ENCODE assay signal across 11 cellular contexts in genomic region chrX:13666836-13667235, GRCh38. TPM values are rescaled to one million over a fixed set of nuclear protein-coding genes. Genes with fewer than 3 reads are reported as not detected.
DNase-seq lines count a peak whose midpoint lies in the region; ATAC-seq and TF ChIP-seq lines count a peak whose summit lies in the region.
"Had no signal": no experiment of that assay in that cellular context is flagged by ENCODE, and none has a peak within 500 bp of the region (broad histone marks: within the 10 kb centered on the region; RNA-seq: fewer than 3 reads in every experiment).

No MANE protein-coding gene starts in this region.

- H3K4me1 Mint-ChIP-seq in Calu3 (ENCODE audit: low read depth, unreplicated experiment) (peaks cover 48% of the 10 kb centered on the region), osteocyte (ENCODE audit: unreplicated experiment) (peaks cover 20% of the 10 kb centered on the region)

- no peaks in the 10 kb centered on the region for H3K9me3 ChIP-seq in transverse colon

- 80% methylated on average over 3 of the region's 3 CpGs; no CpG with 5 or more reads in 1 of the 2 donors for WGBS in transverse colon (ENCODE audit: low coverage in 1 of 2), 2 donors

- H3K9me3 Mint-ChIP-seq in Calu3 (ENCODE audit: low read depth, unreplicated experiment): peaks cover 4% of the 10 kb centered on the region
- H3K9me3 Mint-ChIP-seq in osteocyte (ENCODE audit: unreplicated experiment): no peaks in the 10 kb centered on the region
- H3K9me3 Mint-ChIP-seq: activated CD4-positive, alpha-beta memory T cell treated with anti-CD3 and anti-CD28 coated beads for 36 hours; activated naive CD8-positive, alpha-beta T cell treated with anti-CD3 and anti-CD28 coated beads, Interleukin-2, amount 50 U/mL, for 24 hours had no signal

- H3K27ac Mint-ChIP-seq in Calu3 (ENCODE audit: unreplicated experiment) (no peak overlapping the region), osteocyte (ENCODE audit: unreplicated experiment) (peak overlapping the region; percentile 62)
- H3K27ac Mint-ChIP-seq: activated CD4-positive, alpha-beta memory T cell treated with anti-CD3 and anti-CD28 coated beads for 36 hours had no signal

- no peaks in the 10 kb centered on the region for H3K27me3 ChIP-seq in transverse colon

- H3K4me3 Mint-ChIP-seq in Calu3 (ENCODE audit: low read depth, unreplicated experiment): no peak overlapping the region
- no peak overlapping the region for H3K4me3 Mint-ChIP-seq in osteocyte (ENCODE audit: unreplicated experiment)
- H3K4me3 Mint-ChIP-seq: activated CD4-positive, alpha-beta memory T cell treated with anti-CD3 and anti-CD28 coated beads for 36 hours; activated naive CD8-positive, alpha-beta T cell treated with anti-CD3 and anti-CD28 coated beads, Interleukin-2, amount 50 U/mL, for 24 hours had no signal

- DNase-seq in Calu3 (peak; percentile 17), NCI-H226 (peak; percentile 13), fibroblast of pulmonary artery (ENCODE audit: low read depth) (peak; percentile 24), osteocyte (ENCODE audit: extremely low spot score, unreplicated experiment) (no peak), middle frontal gyrus (ENCODE audit: extremely low spot score, low spot score) (no peak), transverse colon (no peak)
- no peak for DNase-seq in stimulated activated CD4-positive, alpha-beta T cell treated with anti-CD3 and anti-CD28 coated beads, Interleukin-2, amount 100 ng/mL, for 48 hours
- DNase-seq: activated CD4-positive, alpha-beta memory T cell treated with anti-CD3 and anti-CD28 coated beads for 36 hours; activated naive CD8-positive, alpha-beta T cell treated with anti-CD3 and anti-CD28 coated beads, Interleukin-2, amount 50 U/mL, for 24 hours; stimulated activated naive CD4-positive, alpha-beta T cell treated with Interleukin-2 at 50 U/mL for 16 hours had no signal

- intact Hi-C loops in Calu3 (cut with micrococcal nuclease; ENCODE audit: unreplicated experiment): no loop called here
- intact Hi-C loops in transverse colon (cut with DNase I; ENCODE audit: low total_unique reads): loop anchor here (10.0 kb wide), 1 partner anchor 68 kb away; the partner anchor contains the start of genes OFD1 and TRAPPC2

- H3K4me1 ChIP-seq in transverse colon: peaks cover 4 to 16% (median 7%) of the 10 kb centered on the region in 4 donors

- H3K27me3 Mint-ChIP-seq in Calu3 (ENCODE audit: unreplicated experiment) (no peaks in the 10 kb centered on the region), osteocyte (ENCODE audit: unreplicated experiment) (no peaks in the 10 kb centered on the region)
- H3K27me3 Mint-ChIP-seq: activated CD4-positive, alpha-beta memory T cell treated with anti-CD3 and anti-CD28 coated beads for 36 hours; activated naive CD8-positive, alpha-beta T cell treated with anti-CD3 and anti-CD28 coated beads, Interleukin-2, amount 50 U/mL, for 24 hours had no signal

- TF ChIP-seq POLR2A in transverse colon (IDR thresholded peaks at IDR 0.05): no peak

- in situ Hi-C loops in transverse colon (cut with MboI; ENCODE audit: low pct_ligation_motif_present in 1 of 4, low pct_unique_long_range_greater_than_20kb in 1 of 4, low sequenced_read_pairs in 3 of 4): loop anchor here in 3 of 4 donors (10.0 to 25.0 kb wide), 3 partner anchors 368 to 705 kb away; partner anchors contain the start of gene GEMIN8 (in 1 of the 3)

- no peak overlapping the region for H3K4me3 ChIP-seq in fibroblast of pulmonary artery (replicated peaks; ENCODE audit: low read depth, low read length)
- H3K4me3 ChIP-seq in transverse colon: no peak overlapping the region

- H3K36me3 ChIP-seq in transverse colon: no peaks in the 10 kb centered on the region

- no peak for TF ChIP-seq CTCF in Calu3 (IDR thresholded peaks at IDR 0.05; ENCODE audit: unreplicated experiment)
- TF ChIP-seq CTCF in fibroblast of pulmonary artery (IDR thresholded peaks at IDR 0.05; ENCODE audit: low read length, missing control alignments): no peak
- TF ChIP-seq CTCF in osteocyte (IDR thresholded peaks at IDR 0.05): no peak
- TF ChIP-seq CTCF in transverse colon (IDR thresholded peaks at IDR 0.05): no peak

- peaks cover 8% of the 10 kb centered on the region for H3K36me3 Mint-ChIP-seq in Calu3 (ENCODE audit: insufficient read depth, unreplicated experiment)
- peaks cover 12% of the 10 kb centered on the region for H3K36me3 Mint-ChIP-seq in osteocyte (ENCODE audit: unreplicated experiment)

- no peak for ATAC-seq in HG03280 (IDR thresholded peaks at IDR 0.05; ENCODE audit: unreplicated experiment)
- ATAC-seq: activated naive CD8-positive, alpha-beta T cell treated with anti-CD3 and anti-CD28 coated beads, Interleukin-2, amount 50 U/mL, for 24 hours had no signal

- no peak overlapping the region for H3K27ac ChIP-seq in transverse colon

- BruUV-seq in Calu3 (replicated peaks; lab: Mats Ljungman, UMichigan): no TSS peak

- CTCF ChIA-PET in Calu3 (lab: Charles Lee): no interaction called here

- TF ChIP-seq EP300 in transverse colon (IDR thresholded peaks at IDR 0.05; ENCODE audit: low read depth): no peak

RNA-seq across cellular contexts. Expression of gene TCEANC, which starts 13.9 kb away (rescaled TPM):
- total RNA-seq in Calu3 (2022) (1.7 and 2.1 TPM in 2 replicates), osteocyte (3.6 and 4.7 TPM in 2 replicates), transverse colon (1 to 10 TPM in 3 of 4 donors, under 1 TPM in 1; 0.20 to 9.1 (median 3.7) TPM)

RNA-seq across cellular contexts. Expression of gene RAB9A, which starts 22.1 kb away (rescaled TPM):
- total RNA-seq in Calu3 (2022): 41.4 and 42.4 TPM in 2 replicates
- 25.6 and 32.9 TPM in 2 replicates for total RNA-seq in osteocyte
- total RNA-seq in transverse colon: 10 to 100 TPM in 2 of 4 donors, 1 to 10 TPM in 2; 4.8 to 34.7 (median 17.0) TPM

Comparison
In these comparisons a context has a peak if more than half of its experiments do, and no peak if none do; other contexts are left out.
1. DNase-seq: peak in Calu3 (single experiment), NCI-H226 (single experiment) and fibroblast of pulmonary artery (single experiment); none in osteocyte (single experiment), stimulated activated CD4-positive, alpha-beta T cell treated with anti-CD3 and anti-CD28 coated beads, Interleukin-2, amount 100 ng/mL, for 48 hours (0 of 2), middle frontal gyrus (single experiment) and transverse colon (single experiment).